Comparison of ENCODE assay signal across 26 cellular contexts in the genomic region with DNA sequence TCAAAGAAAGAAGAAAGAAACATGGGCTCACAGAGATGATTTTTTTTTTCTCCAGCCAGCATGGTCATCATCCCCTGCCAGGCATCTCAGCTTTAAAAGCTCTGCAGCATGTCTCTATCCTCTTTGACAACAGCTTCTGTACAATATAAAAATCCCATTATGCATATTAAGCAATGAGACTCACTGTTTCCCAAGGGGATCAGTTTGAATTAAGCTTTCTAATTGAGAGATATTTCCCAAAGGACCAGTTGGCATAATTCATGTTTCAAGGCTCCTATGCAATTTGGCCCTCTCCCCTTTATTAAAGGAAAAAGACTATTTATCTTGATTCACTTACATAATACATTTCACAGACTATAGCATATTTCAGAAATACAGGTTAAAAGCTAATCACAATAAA.
"Had no signal": no experiment of that assay in that cellular context is flagged by ENCODE, and none has a peak within 500 bp of the region (broad histone marks: within the 10 kb centered on the region; RNA-seq: fewer than 3 reads in every experiment).

No MANE protein-coding gene starts in this region.

- H3K4me3 ChIP-seq: Peyer's patch, SJCRH30 had no signal

- H3K27ac Mint-ChIP-seq: activated CD8-positive, alpha-beta T cell treated with anti-CD3 and anti-CD28 coated beads, Interleukin-2, amount 10 ng/mL, durations not matched to agents 7 days and 5 days; activated naive CD4-positive, alpha-beta T cell treated with anti-CD3 and anti-CD28 coated beads for 36 hours; activated naive CD8-positive, alpha-beta T cell; brain; T-helper 17 cell; WTC11 had no signal

- H3K4me1 Mint-ChIP-seq: central memory CD8-positive, alpha-beta T cell; T-helper 17 cell had no signal

- FAIRE-seq: astrocyte had no signal

- H3K36me3 Mint-ChIP-seq: activated naive CD8-positive, alpha-beta T cell; brain had no signal

- H3K27ac ChIP-seq: Peyer's patch, RWPE1, SJCRH30 had no signal

- H3K4me3 Mint-ChIP-seq: activated CD8-positive, alpha-beta T cell treated with anti-CD3 and anti-CD28 coated beads, Interleukin-2, amount 10 ng/mL, durations not matched to agents 7 days and 5 days; activated naive CD4-positive, alpha-beta T cell treated with anti-CD3 and anti-CD28 coated beads for 36 hours; activated naive CD8-positive, alpha-beta T cell; activated T-cell treated with anti-CD3 and anti-CD28 coated beads, Interleukin-2, amount 50 U/mL, for 4 hours; brain; central memory CD8-positive, alpha-beta T cell; T-helper 17 cell; WTC11 had no signal

- DNase-seq: activated CD4-positive, alpha-beta T cell treated with anti-CD3 and anti-CD28 coated beads for 48 hours; activated CD4-positive, alpha-beta T cell treated with anti-CD3 and anti-CD28 coated beads, Interleukin-2, amount 50 U/mL, for 4 hours; activated CD4-positive, CD25-positive, alpha-beta regulatory T cell treated with anti-CD3 and anti-CD28 coated beads, Interleukin-2, amount 50 U/mL, for 72 hours; activated CD8-positive, alpha-beta T cell treated with anti-CD3 and anti-CD28 coated beads, Interleukin-2, amount 10 ng/mL, durations not matched to agents 7 days and 5 days; activated effector memory CD4-positive, alpha-beta T cell treated with anti-CD3 and anti-CD28 coated beads, Interleukin-2, amount 50 U/mL, for 16 hours; activated naive CD4-positive, alpha-beta T cell treated with anti-CD3 and anti-CD28 coated beads for 36 hours; activated T-cell treated with anti-CD3 and anti-CD28 coated beads, Interleukin-2, amount 50 U/mL, for 4 hours; amygdala; Kasumi-1; KBM-7; NCI-H1694 treated with DMSO at 0.1 percent for 48 hours; NCI-H2081; NCI-H2171 treated with DMSO at 0.1 percent for 48 hours; NCI-H226; NK-92 treated with Interleukin-12 subunit alpha and Interleukin-12 subunit beta, amount 100 ng/mL, for 24 hours; Peyer's patch; Right ventricle myocardium superior; SJCRH30; T-helper 17 cell; T-helper 9 cell had no signal

- H3K27me3 ChIP-seq: Peyer's patch, SJCRH30 had no signal

- H3K9me3 Mint-ChIP-seq: activated T-cell treated with anti-CD3 and anti-CD28 coated beads, Interleukin-2, amount 50 U/mL, for 4 hours had no signal

- ATAC-seq: activated CD8-positive, alpha-beta T cell treated with anti-CD3 and anti-CD28 coated beads, Interleukin-2, amount 10 ng/mL, durations not matched to agents 7 days and 5 days; activated T-cell treated with anti-CD3 and anti-CD28 coated beads, Interleukin-2, amount 50 U/mL, for 4 hours; T-helper 17 cell had no signal

- H3K27me3 Mint-ChIP-seq: brain; central memory CD8-positive, alpha-beta T cell; T-helper 17 cell had no signal

- H3K9me3 ChIP-seq: SJCRH30 had no signal

- H3K4me1 ChIP-seq: Peyer's patch, SJCRH30 had no signal

- H3K36me3 ChIP-seq: Peyer's patch, SJCRH30 had no signal
